ENCODE assay signal across 1 cellular context in genomic region chr17:82356028-82356427, GRCh38.
TF ChIP-seq lines count a peak whose summit lies in the region.

No MANE protein-coding gene starts in this region.

TF ChIP-seq in H1, 55 proteins besides CTCF, POLR2A, EP300 and RAD21:
- no peak for TF ChIP-seq RNF2 (IDR thresholded peaks at IDR 0.05; ENCODE audit: borderline replicate concordance, low read depth, low read length, missing control alignments, poor library complexity, severe bottlenecking)
- no peak for TF ChIP-seq CBX5 (IDR thresholded peaks at IDR 0.05; ENCODE audit: low read depth, low read length)
- no peak for TF ChIP-seq SIN3A (conservative IDR thresholded peaks at IDR 0.05 in 1 of 2, IDR thresholded peaks at IDR 0.05 in 1 of 2; ENCODE audit: low read depth in 1 of 2, low read length in 2 of 2)
- TF ChIP-seq ASH2L (IDR thresholded peaks at IDR 0.05; ENCODE audit: low read length): no peak
- no peak for TF ChIP-seq NRF1 (IDR thresholded peaks at IDR 0.05; ENCODE audit: low read depth, low read length)
- TF ChIP-seq MAX (IDR thresholded peaks at IDR 0.05): no peak
- no peak for TF ChIP-seq CREB1 (IDR thresholded peaks at IDR 0.05)
- no peak for TF ChIP-seq TEAD4 (IDR thresholded peaks at IDR 0.05; ENCODE audit: low read depth, low read length)
- TF ChIP-seq E2F6 (IDR thresholded peaks at IDR 0.05): no peak
- no peak for TF ChIP-seq CHD2 (IDR thresholded peaks at IDR 0.05; ENCODE audit: low read length)
- TF ChIP-seq RFX5 (IDR thresholded peaks at IDR 0.05; ENCODE audit: borderline replicate concordance, low read depth, low read length): no peak
- no peak for TF ChIP-seq ATF2 (IDR thresholded peaks at IDR 0.05; ENCODE audit: low read length)
- no peak for TF ChIP-seq HDAC6 (IDR thresholded peaks at IDR 0.05; ENCODE audit: low read depth, low read length)
- no peak for TF ChIP-seq CEBPB (IDR thresholded peaks at IDR 0.05; ENCODE audit: low read depth, low read length)
- TF ChIP-seq NANOG (IDR thresholded peaks at IDR 0.05; ENCODE audit: insufficient read depth, low read depth, low read length, poor library complexity, severe bottlenecking): no peak
- TF ChIP-seq TCF12 (IDR thresholded peaks at IDR 0.05; ENCODE audit: low read depth, low read length): no peak
TF ChIP-seq in H1: peak in this region for 0.
